ENCODE assay signal across 28 cellular contexts in genomic region chr1:179632868-179633267, GRCh38. TPM values are rescaled to one million over a fixed set of nuclear protein-coding genes. Genes with fewer than 3 reads are reported as not detected.
DNase-seq lines count a peak whose midpoint lies in the region; ATAC-seq and TF ChIP-seq lines count a peak whose summit lies in the region.
"Had no signal": no experiment of that assay in that cellular context is flagged by ENCODE, and none has a peak within 500 bp of the region (broad histone marks: within the 10 kb centered on the region; RNA-seq: fewer than 3 reads in every experiment).

No MANE protein-coding gene starts in this region.

- DNase-seq in stimulated activated naive CD8-positive, alpha-beta T cell treated with anti-CD3 and anti-CD28 coated beads, Interleukin-15, amount 100 ng/mL, for 72 hours: no peak
- no peak for DNase-seq in mucosa of descending colon
- DNase-seq in ecto neural progenitor cell (ENCODE audit: low spot score): no peak
- DNase-seq in KBM-7: no peak
- DNase-seq: activated naive CD8-positive, alpha-beta T cell treated with anti-CD3 and anti-CD28 coated beads, Interleukin-2, amount 10 ng/mL, durations not matched to agents 7 days and 5 days; CD4-positive, CD25-positive, alpha-beta regulatory T cell; cortex of kidney; H7; hypothalamus; Kasumi-1; naive thymus-derived CD4-positive, alpha-beta T cell; NCI-H1092 treated with DMSO at 0.1 percent for 48 hours; NCI-H526 treated with DMSO at 0.1 percent for 48 hours; posterior cingulate gyrus; stimulated activated CD4-positive, alpha-beta T cell treated with anti-CD3 and anti-CD28 coated beads, Interleukin-4, amount 100 ng/mL, for 1 hour; WERI-Rb-1 had no signal

- intact Hi-C loops in mucosa of descending colon (cut with DNase I, micrococcal nuclease): no loop called here

- H3K4me1 Mint-ChIP-seq in stimulated activated naive CD8-positive, alpha-beta T cell treated with anti-CD3 and anti-CD28 coated beads, Interleukin-15, amount 100 ng/mL, for 72 hours: no peaks in the 10 kb centered on the region
- H3K4me1 Mint-ChIP-seq: activated naive CD8-positive, alpha-beta T cell treated with anti-CD3 and anti-CD28 coated beads, Interleukin-2, amount 10 ng/mL, durations not matched to agents 7 days and 5 days; CD4-positive, CD25-positive, alpha-beta regulatory T cell; memory B cell had no signal

- H3K27me3 Mint-ChIP-seq in stimulated activated naive CD8-positive, alpha-beta T cell treated with anti-CD3 and anti-CD28 coated beads, Interleukin-15, amount 100 ng/mL, for 72 hours: no peaks in the 10 kb centered on the region

- TF ChIP-seq CTCF in mucosa of descending colon (IDR thresholded peaks at IDR 0.05): no peak

- H3K4me3 ChIP-seq in mucosa of descending colon: no peak overlapping the region

- no peak overlapping the region for H3K4me3 Mint-ChIP-seq in stimulated activated naive CD8-positive, alpha-beta T cell treated with anti-CD3 and anti-CD28 coated beads, Interleukin-15, amount 100 ng/mL, for 72 hours
- H3K4me3 Mint-ChIP-seq: activated naive CD8-positive, alpha-beta T cell treated with anti-CD3 and anti-CD28 coated beads, Interleukin-2, amount 10 ng/mL, durations not matched to agents 7 days and 5 days; activated T-helper 1 cell treated with anti-CD3 and anti-CD28 coated beads, Interleukin-12 subunit alpha, Interleukin-12 subunit beta, Interleukin-2, Interleukin-4 antibody, amounts not matched to agents 30 ng/mL and 10 ng/mL and 1 ng/mL, durations not matched to agents 14 hours and 24 hours and 36 hours; CD4-positive, CD25-positive, alpha-beta regulatory T cell; memory B cell; naive thymus-derived CD4-positive, alpha-beta T cell; T-helper 1 cell treated with Interleukin-12 subunit alpha and Interleukin-12 subunit beta and Interleukin-4 antibody, amounts not matched to agents 30 μg/mL and 1 μg/mL, for 36 hours had no signal

- in situ Hi-C loops in KBM-7 (cut with MboI; ENCODE audit: low pct_unique_long_range_greater_than_20kb, low sequenced_read_pairs): no loop called here

- H3K36me3 ChIP-seq in mucosa of descending colon (ENCODE audit: low read depth): no peaks in the 10 kb centered on the region
- H3K36me3 ChIP-seq: WERI-Rb-1 had no signal

- no peak overlapping the region for H3K27ac Mint-ChIP-seq in stimulated activated naive CD8-positive, alpha-beta T cell treated with anti-CD3 and anti-CD28 coated beads, Interleukin-15, amount 100 ng/mL, for 72 hours
- H3K27ac Mint-ChIP-seq: activated naive CD8-positive, alpha-beta T cell treated with anti-CD3 and anti-CD28 coated beads, Interleukin-2, amount 10 ng/mL, durations not matched to agents 7 days and 5 days; activated T-helper 1 cell treated with anti-CD3 and anti-CD28 coated beads, Interleukin-12 subunit alpha, Interleukin-12 subunit beta, Interleukin-2, Interleukin-4 antibody, amounts not matched to agents 30 ng/mL and 10 ng/mL and 1 ng/mL, durations not matched to agents 14 hours and 24 hours and 36 hours; CD4-positive, CD25-positive, alpha-beta regulatory T cell; memory B cell; naive thymus-derived CD4-positive, alpha-beta T cell; T-helper 1 cell treated with Interleukin-12 subunit alpha and Interleukin-12 subunit beta and Interleukin-4 antibody, amounts not matched to agents 30 μg/mL and 1 μg/mL, for 36 hours had no signal

- no peaks in the 10 kb centered on the region for H3K4me1 ChIP-seq in mucosa of descending colon (ENCODE audit: low read depth)

- H3K9me3 Mint-ChIP-seq in stimulated activated naive CD8-positive, alpha-beta T cell treated with anti-CD3 and anti-CD28 coated beads, Interleukin-15, amount 100 ng/mL, for 72 hours: no peaks in the 10 kb centered on the region
- H3K9me3 Mint-ChIP-seq: activated naive CD8-positive, alpha-beta T cell treated with anti-CD3 and anti-CD28 coated beads, Interleukin-2, amount 10 ng/mL, durations not matched to agents 7 days and 5 days; activated T-helper 1 cell treated with anti-CD3 and anti-CD28 coated beads, Interleukin-12 subunit alpha, Interleukin-12 subunit beta, Interleukin-2, Interleukin-4 antibody, amounts not matched to agents 30 ng/mL and 10 ng/mL and 1 ng/mL, durations not matched to agents 14 hours and 24 hours and 36 hours; CD4-positive, CD25-positive, alpha-beta regulatory T cell; memory B cell; naive thymus-derived CD4-positive, alpha-beta T cell; T-helper 1 cell treated with Interleukin-12 subunit alpha and Interleukin-12 subunit beta and Interleukin-4 antibody, amounts not matched to agents 30 μg/mL and 1 μg/mL, for 36 hours had no signal

- H3K9me3 ChIP-seq in mucosa of descending colon: no peaks in the 10 kb centered on the region

- ATAC-seq in GM18870 (IDR thresholded peaks at IDR 0.05; ENCODE audit: unreplicated experiment): peak; percentile 77
- peak; percentile 90 for ATAC-seq in GM21529 (IDR thresholded peaks at IDR 0.05; ENCODE audit: unreplicated experiment)
- ATAC-seq in HG02938 (IDR thresholded peaks at IDR 0.05; ENCODE audit: unreplicated experiment): peak; percentile 94
- peak; percentile 63 for ATAC-seq in HG03457 (IDR thresholded peaks at IDR 0.05; ENCODE audit: unreplicated experiment)
- ATAC-seq in stimulated activated naive CD8-positive, alpha-beta T cell treated with anti-CD3 and anti-CD28 coated beads, Interleukin-15, amount 100 ng/mL, for 72 hours: no peak
- ATAC-seq in mucosa of descending colon: no peak
- ATAC-seq: naive thymus-derived CD4-positive, alpha-beta T cell; Right ventricle myocardium inferior had no signal

RNA-seq across cellular contexts. Expression of gene TDRD5, which starts 41.2 kb away (rescaled TPM):
- 1 to 10 TPM in 1 of 3 donors, under 1 TPM in 2; 0.76 to 2.2 (median 0.92) TPM for total RNA-seq in mucosa of descending colon
- total RNA-seq: activated naive CD8-positive, alpha-beta T cell treated with anti-CD3 and anti-CD28 coated beads, Interleukin-2, amount 10 ng/mL, durations not matched to agents 7 days and 5 days; activated T-helper 1 cell treated with anti-CD3 and anti-CD28 coated beads, Interleukin-12 subunit alpha, Interleukin-12 subunit beta, Interleukin-2, Interleukin-4 antibody, amounts not matched to agents 30 ng/mL and 10 ng/mL and 1 ng/mL, durations not matched to agents 14 hours and 24 hours and 36 hours; CD4-positive, CD25-positive, alpha-beta regulatory T cell; fibroblast of villous mesenchyme; HT1080; naive thymus-derived CD4-positive, alpha-beta T cell; Right ventricle myocardium inferior had no signal

RNA-seq across cellular contexts. Expression of gene NPHS2, which starts 57.1 kb away (rescaled TPM):
- total RNA-seq in mucosa of descending colon: not detected
- total RNA-seq: activated naive CD8-positive, alpha-beta T cell treated with anti-CD3 and anti-CD28 coated beads, Interleukin-2, amount 10 ng/mL, durations not matched to agents 7 days and 5 days; activated T-helper 1 cell treated with anti-CD3 and anti-CD28 coated beads, Interleukin-12 subunit alpha, Interleukin-12 subunit beta, Interleukin-2, Interleukin-4 antibody, amounts not matched to agents 30 ng/mL and 10 ng/mL and 1 ng/mL, durations not matched to agents 14 hours and 24 hours and 36 hours; CD4-positive, CD25-positive, alpha-beta regulatory T cell; fibroblast of villous mesenchyme; H7; HT1080; naive thymus-derived CD4-positive, alpha-beta T cell; Right ventricle myocardium inferior; skeletal muscle tissue; subcutaneous adipose tissue had no signal

Comparison
In these comparisons a context has a peak if more than half of its experiments do, and no peak if none do; other contexts are left out.
1. ATAC-seq: peak in GM18870 (single experiment), GM21529 (single experiment), HG02938 (single experiment) and HG03457 (single experiment); none in stimulated activated naive CD8-positive, alpha-beta T cell treated with anti-CD3 and anti-CD28 coated beads, Interleukin-15, amount 100 ng/mL, for 72 hours (single experiment) and mucosa of descending colon (single experiment).